2 cellular contexts compared by ENCODE assay signal in genomic region chr6:130749402-130749801, GRCh38.
TF ChIP-seq lines count a peak whose summit lies in the region.

No MANE protein-coding gene starts in this region.

TF ChIP-seq in IMR-90, 13 proteins besides CTCF, POLR2A, EP300 and RAD21:
- no peak for TF ChIP-seq CEBPB (IDR thresholded peaks at IDR 0.05; ENCODE audit: low read depth, low read length)

TF ChIP-seq in K562, 482 proteins besides CTCF, POLR2A, EP300 and RAD21:
- TF ChIP-seq ZFP36 (IDR thresholded peaks at IDR 0.05; ENCODE audit: low read depth, low read length, partially characterized antibody) (peak; percentile 32), CHD2 (IDR thresholded peaks at IDR 0.05; ENCODE audit: low read depth, low read length) (no peak), ZNF740 (CRISPR knock-in tag; IDR thresholded peaks at IDR 0.05) (no peak), ZNF740 (tag; IDR thresholded peaks at IDR 0.05) (no peak), CEBPG (CRISPR knock-in tag; IDR thresholded peaks at IDR 0.05) (no peak), CEBPG (tag; conservative IDR thresholded peaks at IDR 0.05 in 1 of 2, IDR thresholded peaks at IDR 0.05 in 1 of 2) (no peak), ZNF318 (IDR thresholded peaks at IDR 0.05; ENCODE audit: borderline replicate concordance in 1 of 2, low read depth in 1 of 2) (no peak)
